ENCODE assay signal across 8 cellular contexts in genomic region chr12:109098671-109099070, GRCh38. TPM values are rescaled to one million over a fixed set of nuclear protein-coding genes. Genes with fewer than 3 reads are reported as not detected.
DNase-seq lines count a peak whose midpoint lies in the region; ATAC-seq and TF ChIP-seq lines count a peak whose summit lies in the region.

No MANE protein-coding gene starts in this region.

- peak overlapping the region; percentile 89; the same call in 1 of the 2 replicates for H3K27ac Mint-ChIP-seq in GM23338
- no peak overlapping the region for H3K27ac Mint-ChIP-seq in activated B cell treated with CpG ODN at 0.5 μM for 24 hours

- H3K27ac ChIP-seq in GM23338 (ENCODE audit: low read depth) = peak overlapping the region; percentile 55
- peak overlapping the region; percentile 90 for H3K27ac ChIP-seq in left ventricle myocardium inferior (replicated peaks)

- 0 out of 2 replicates have a peak overlapping the region, but pooled peaks have one; percentile 59 for H2AFZ ChIP-seq in GM23338

- H3K9me3 ChIP-seq in left ventricle myocardium inferior (replicated peaks) = no peaks in the 10 kb centered on the region

- POLR2A ChIA-PET in activated B cell treated with CpG ODN at 0.5 μM for 24 hours (lab: Charles Lee) = interaction anchor here (1.2 to 1.5 kb wide), 2 partner anchors 13 to 45 kb away, joined by 4 to 5 read pairs; no protein-coding TSS in a partner anchor

- no peaks in the 10 kb centered on the region for H3F3A ChIP-seq in GM23338 (replicated peaks; ENCODE audit: low read depth)

- no peaks in the 10 kb centered on the region for H3K9me2 ChIP-seq in GM23338 (ENCODE audit: insufficient read depth)

- CTCF ChIA-PET in activated B cell treated with CpG ODN at 0.5 μM for 24 hours (lab: Charles Lee) = interaction anchor here (3.1 kb wide), 1 partner anchor 14 kb away, joined by 19 read pairs; no protein-coding TSS in a partner anchor

- H3K4me1 ChIP-seq in GM23338 (ENCODE audit: insufficient read depth) (peaks cover 4% of the 10 kb centered on the region; the same call in 1 of the 2 replicates), left ventricle myocardium inferior (peaks cover 39% of the 10 kb centered on the region)

- no peaks in the 10 kb centered on the region for H3K27me3 ChIP-seq in GM23338 (ENCODE audit: insufficient read depth)
- no peaks in the 10 kb centered on the region for H3K27me3 ChIP-seq in left ventricle myocardium inferior (ENCODE audit: low read depth)

- peaks cover 33% of the 10 kb centered on the region for H4K20me1 ChIP-seq in GM23338 (replicated peaks; ENCODE audit: insufficient read depth)

- H3K36me3 ChIP-seq in GM23338 (ENCODE audit: insufficient read depth) = peaks cover 46% of the 10 kb centered on the region
- H3K36me3 ChIP-seq in left ventricle myocardium inferior = peaks cover 34% of the 10 kb centered on the region

- DNase-seq in GM23338 (ENCODE audit: low spot score) (no peak), activated B cell treated with CpG ODN at 0.5 μM for 24 hours (no peak), left ventricle myocardium inferior (no peak), skeletal muscle cell (ENCODE audit: low read depth) (no peak), NCI-H1436 (lab: John Stamatoyannopoulos, UW) (no peak), GM19238 (ENCODE audit: insufficient read length, low spot score) (no peak)
- no peak for DNase-seq in activated CD4-positive, CD25-positive, alpha-beta regulatory T cell (lab: John Stamatoyannopoulos, UW)

- H3K4me1 Mint-ChIP-seq in GM23338 = peaks cover 12% of the 10 kb centered on the region
- H3K4me1 Mint-ChIP-seq in activated B cell treated with CpG ODN at 0.5 μM for 24 hours = peaks cover 20% of the 10 kb centered on the region

- intact Hi-C loops in activated B cell treated with CpG ODN at 0.5 μM for 24 hours (cut with micrococcal nuclease) = loop anchor here (1.0 to 10.0 kb wide), 5 partner anchors 46 to 2004 kb away; partner anchors contain the start of genes CORO1C, CRY1, MMAB and MVK
- intact Hi-C loops in left ventricle myocardium inferior (cut with micrococcal nuclease) = no loop called here

- H3K4me3 ChIP-seq in GM23338 (peak overlapping the region; percentile 95), left ventricle myocardium inferior (peak overlapping the region; percentile 76), skeletal muscle cell (ENCODE audit: low read depth, low read length) (peak overlapping the region; percentile 77)

- TF ChIP-seq CTCF in GM23338 (conservative IDR thresholded peaks at IDR 0.05; ENCODE audit: low read depth in 2 of 2) (no peak), activated B cell treated with CpG ODN at 0.5 μM for 24 hours (IDR thresholded peaks at IDR 0.05) (no peak), left ventricle myocardium inferior (IDR thresholded peaks at IDR 0.05; ENCODE audit: borderline replicate concordance) (no peak)

- peak overlapping the region; percentile 90 for H3K4me2 ChIP-seq in GM23338

- H3K27me3 Mint-ChIP-seq in GM23338 (ENCODE audit: insufficient read depth, low read depth, poor library complexity) (peaks cover 8% of the 10 kb centered on the region), activated B cell treated with CpG ODN at 0.5 μM for 24 hours (no peaks in the 10 kb centered on the region)

- H3K9me3 Mint-ChIP-seq in GM23338 (no peaks in the 10 kb centered on the region), activated B cell treated with CpG ODN at 0.5 μM for 24 hours (no peaks in the 10 kb centered on the region)

- ATAC-seq in GM23338 (no peak), activated B cell treated with CpG ODN at 0.5 μM for 24 hours (ENCODE audit: low read depth) (no peak), HG02571 (IDR thresholded peaks at IDR 0.05; ENCODE audit: unreplicated experiment) (no peak)

- H3K36me3 Mint-ChIP-seq in GM23338 (ENCODE audit: low read depth) (peaks cover 53% of the 10 kb centered on the region), activated B cell treated with CpG ODN at 0.5 μM for 24 hours (ENCODE audit: low read depth) (peaks cover 17% of the 10 kb centered on the region)

- peaks cover 29% of the 10 kb centered on the region for H3K79me2 ChIP-seq in GM23338 (replicated peaks; ENCODE audit: insufficient read depth)

- H3K4me3 Mint-ChIP-seq in GM23338 (peak overlapping the region; percentile 91), activated B cell treated with CpG ODN at 0.5 μM for 24 hours (peak overlapping the region; percentile 84)

TF ChIP-seq in GM23338, 12 proteins besides CTCF, POLR2A, EP300 and RAD21 (continues in another document):
- TF ChIP-seq, protein P1, sequence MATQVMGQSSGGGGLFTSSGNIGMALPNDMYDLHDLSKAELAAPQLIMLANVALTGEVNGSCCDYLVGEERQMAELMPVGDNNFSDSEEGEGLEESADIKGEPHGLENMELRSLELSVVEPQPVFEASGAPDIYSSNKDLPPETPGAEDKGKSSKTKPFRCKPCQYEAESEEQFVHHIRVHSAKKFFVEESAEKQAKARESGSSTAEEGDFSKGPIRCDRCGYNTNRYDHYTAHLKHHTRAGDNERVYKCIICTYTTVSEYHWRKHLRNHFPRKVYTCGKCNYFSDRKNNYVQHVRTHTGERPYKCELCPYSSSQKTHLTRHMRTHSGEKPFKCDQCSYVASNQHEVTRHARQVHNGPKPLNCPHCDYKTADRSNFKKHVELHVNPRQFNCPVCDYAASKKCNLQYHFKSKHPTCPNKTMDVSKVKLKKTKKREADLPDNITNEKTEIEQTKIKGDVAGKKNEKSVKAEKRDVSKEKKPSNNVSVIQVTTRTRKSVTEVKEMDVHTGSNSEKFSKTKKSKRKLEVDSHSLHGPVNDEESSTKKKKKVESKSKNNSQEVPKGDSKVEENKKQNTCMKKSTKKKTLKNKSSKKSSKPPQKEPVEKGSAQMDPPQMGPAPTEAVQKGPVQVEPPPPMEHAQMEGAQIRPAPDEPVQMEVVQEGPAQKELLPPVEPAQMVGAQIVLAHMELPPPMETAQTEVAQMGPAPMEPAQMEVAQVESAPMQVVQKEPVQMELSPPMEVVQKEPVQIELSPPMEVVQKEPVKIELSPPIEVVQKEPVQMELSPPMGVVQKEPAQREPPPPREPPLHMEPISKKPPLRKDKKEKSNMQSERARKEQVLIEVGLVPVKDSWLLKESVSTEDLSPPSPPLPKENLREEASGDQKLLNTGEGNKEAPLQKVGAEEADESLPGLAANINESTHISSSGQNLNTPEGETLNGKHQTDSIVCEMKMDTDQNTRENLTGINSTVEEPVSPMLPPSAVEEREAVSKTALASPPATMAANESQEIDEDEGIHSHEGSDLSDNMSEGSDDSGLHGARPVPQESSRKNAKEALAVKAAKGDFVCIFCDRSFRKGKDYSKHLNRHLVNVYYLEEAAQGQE (IDR thresholded peaks at IDR 0.05; ENCODE audit: unreplicated experiment) = no peak

RNA-seq across cellular contexts. Expression of gene UNG, which starts 1.3 kb away (rescaled TPM):
- total RNA-seq in GM23338 (2014; rRNA removed; shearing (Covaris generic)) = 209 and 278 TPM in 2 replicates
- 90.5 and 94.2 TPM in 2 replicates for polyA plus RNA-seq in GM23338 (2016; fragmentation: Nextera tagmentation; extraction: Ambion mirVana)
- 13.2 and 13.3 TPM in 2 replicates for total RNA-seq in activated B cell treated with CpG ODN at 0.5 μM for 24 hours
- total RNA-seq in left ventricle myocardium inferior = 24.6 TPM

RNA-seq across cellular contexts. Expression of gene ALKBH2, which starts 5.4 kb away (rescaled TPM):
- total RNA-seq in GM23338 (2014; rRNA removed; shearing (Covaris generic)) = 15.9 and 16.4 TPM in 2 replicates
- 34.4 and 35.9 TPM in 2 replicates for polyA plus RNA-seq in GM23338 (2016; fragmentation: Nextera tagmentation; extraction: Ambion mirVana)
- total RNA-seq in activated B cell treated with CpG ODN at 0.5 μM for 24 hours (21.3 and 24.1 TPM in 2 replicates), left ventricle myocardium inferior (6.5 TPM)

RNA-seq across cellular contexts. Expression of gene ACACB, which starts 17.7 kb away (rescaled TPM):
- 14.5 and 15.4 TPM in 2 replicates for total RNA-seq in GM23338 (2014; rRNA removed; shearing (Covaris generic))
- polyA plus RNA-seq in GM23338 (2016; fragmentation: Nextera tagmentation; extraction: Ambion mirVana) = 5.2 and 6.2 TPM in 2 replicates
- total RNA-seq in activated B cell treated with CpG ODN at 0.5 μM for 24 hours (5.0 and 6.3 TPM in 2 replicates), left ventricle myocardium inferior (123 TPM)

RNA-seq across cellular contexts. Expression of gene USP30, which starts 46.3 kb away (rescaled TPM):
- total RNA-seq in GM23338 (2014; rRNA removed; shearing (Covaris generic)) = 5.0 and 6.1 TPM in 2 replicates
- 2.3 and 2.9 TPM in 2 replicates for polyA plus RNA-seq in GM23338 (2016; fragmentation: Nextera tagmentation; extraction: Ambion mirVana)
- 17.4 and 17.7 TPM in 2 replicates for total RNA-seq in activated B cell treated with CpG ODN at 0.5 μM for 24 hours
- total RNA-seq in left ventricle myocardium inferior = 12.1 TPM
